In the genomic region with DNA sequence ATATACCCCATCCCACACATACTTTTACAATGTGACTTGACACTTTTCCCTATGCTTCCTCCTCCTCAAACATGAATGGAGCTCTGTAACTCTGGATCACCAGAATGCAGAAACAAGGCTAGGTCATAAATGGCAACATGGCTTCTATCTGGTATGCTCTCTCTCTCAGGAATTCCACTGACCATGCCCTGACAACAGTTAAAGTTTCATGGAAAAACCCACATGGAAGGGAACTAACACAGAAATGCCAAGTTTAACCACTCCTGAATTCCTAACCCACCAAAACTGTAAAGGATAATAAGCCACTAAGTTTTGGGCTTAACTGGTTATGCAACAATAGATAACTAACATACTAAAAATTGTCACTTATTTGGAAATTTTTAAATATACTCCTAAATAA, we compare ENCODE assay signal across 17 cellular contexts.
"Had no signal": no experiment of that assay in that cellular context is flagged by ENCODE, and none has a peak within 500 bp of the region (broad histone marks: within the 10 kb centered on the region; RNA-seq: fewer than 3 reads in every experiment).

No MANE protein-coding gene starts in this region.

- H3K9me3 ChIP-seq: mucosa of descending colon, ovary, psoas muscle, right lobe of liver, suprapubic skin, transverse colon, uterus had no signal

- H3K36me3 ChIP-seq: ovary, right lobe of liver, suprapubic skin, transverse colon, uterus had no signal

- H3K4me1 ChIP-seq: right lobe of liver, uterus had no signal

- H3K27me3 ChIP-seq: ovary, right lobe of liver, suprapubic skin, transverse colon, uterus had no signal

- DNase-seq: activated CD4-positive, alpha-beta T cell treated with anti-CD3 and anti-CD28 coated beads, Interleukin-2, amount 50 U/mL, for 1 hour; activated CD8-positive, alpha-beta memory T cell treated with anti-CD3 and anti-CD28 coated beads, Interleukin-2, amount 50 U/mL, for 4 hours; activated naive CD4-positive, alpha-beta T cell treated with anti-CD3 and anti-CD28 coated beads, Interleukin-2, amount 10 ng/mL, durations not matched to agents 7 days and 5 days; activated naive CD8-positive, alpha-beta T cell treated with anti-CD3 and anti-CD28 coated beads, Interleukin-2, amount 50 U/mL, for 24 hours; activated T-cell treated with anti-CD3 and anti-CD28 coated beads, Interleukin-2, amount 50 U/mL, for 4 hours; caudate nucleus; left ventricle myocardium superior; mucosa of descending colon; natural killer cell; ovary; psoas muscle; right lobe of liver; stimulated activated CD8-positive, alpha-beta memory T cell treated with anti-CD3 and anti-CD28 coated beads, Interleukin-4, amount 100 ng/mL, for 48 hours; transverse colon; uterus had no signal

- H3K4me3 ChIP-seq: mucosa of descending colon, ovary, psoas muscle, right lobe of liver, suprapubic skin, transverse colon, uterus had no signal

- ATAC-seq: activated CD4-positive, CD25-positive, alpha-beta regulatory T cell treated with anti-CD3 and anti-CD28 coated beads, Interleukin-2, amount 50 U/mL, for 24 hours; activated naive CD8-positive, alpha-beta T cell treated with anti-CD3 and anti-CD28 coated beads, Interleukin-2, amount 50 U/mL, for 24 hours; activated T-cell treated with anti-CD3 and anti-CD28 coated beads, Interleukin-2, amount 50 U/mL, for 4 hours; left ventricle myocardium superior; mucosa of descending colon; natural killer cell; psoas muscle; right lobe of liver had no signal

- H3K27ac ChIP-seq: ovary, psoas muscle, right lobe of liver, suprapubic skin, transverse colon, uterus had no signal
